23 cellular contexts compared by ENCODE assay signal in genomic region chr11:15346907-15347306, GRCh38.
"Had no signal": no experiment of that assay in that cellular context is flagged by ENCODE, and none has a peak within 500 bp of the region (broad histone marks: within the 10 kb centered on the region; RNA-seq: fewer than 3 reads in every experiment).

No MANE protein-coding gene starts in this region.

- H3K27ac ChIP-seq: coronary artery, heart right ventricle, lower lobe of right lung, ovary, psoas muscle, right lobe of liver, thoracic aorta, transverse colon, upper lobe of right lung, uterus had no signal

- H3K27me3 ChIP-seq: heart right ventricle, ovary, right lobe of liver, transverse colon, upper lobe of right lung had no signal

- H3K4me3 ChIP-seq: coronary artery, heart right ventricle, lower lobe of right lung, ovary, psoas muscle, right lobe of liver, thoracic aorta, transverse colon, upper lobe of right lung, uterus had no signal

- H3K9me3 ChIP-seq: lower lobe of right lung, ovary, psoas muscle, right lobe of liver, thoracic aorta, transverse colon, upper lobe of right lung, uterus had no signal

- H3K36me3 ChIP-seq: heart right ventricle, lower lobe of right lung, ovary, right lobe of liver, thoracic aorta, transverse colon, upper lobe of right lung, uterus had no signal

- H3K4me1 ChIP-seq: heart right ventricle, lower lobe of right lung, psoas muscle, right lobe of liver, transverse colon, upper lobe of right lung, uterus had no signal

- ATAC-seq: effector memory CD8-positive, alpha-beta T cell; heart right ventricle; left ventricle myocardium superior; lower lobe of right lung; natural killer cell; psoas muscle; right lobe of liver; upper lobe of right lung had no signal

- DNase-seq: dermis blood vessel endothelial cell; effector memory CD8-positive, alpha-beta T cell; foreskin melanocyte; glutamatergic neuron; heart right ventricle; hippocampal formation; left ventricle myocardium superior; lower lobe of right lung; natural killer cell; occipital lobe; ovary; posterior cingulate gyrus; psoas muscle; right lobe of liver; small intestine; stimulated activated CD4-positive, alpha-beta T cell treated with anti-CD3 and anti-CD28 coated beads, Interleukin-15, amount 100 ng/mL, for 24 hours; stimulated activated CD4-positive, alpha-beta T cell treated with anti-CD3 and anti-CD28 coated beads, Interleukin-2, amount 100 ng/mL, for 48 hours; stimulated activated naive B cell treated with anti-CD40 and anti-IgM and Interleukin-4, amounts not matched to agents 10 μg/mL and 1 μg/mL and 100 μg/mL, for 72 hours; transverse colon; upper lobe of right lung; uterus had no signal
